In the genomic region with DNA sequence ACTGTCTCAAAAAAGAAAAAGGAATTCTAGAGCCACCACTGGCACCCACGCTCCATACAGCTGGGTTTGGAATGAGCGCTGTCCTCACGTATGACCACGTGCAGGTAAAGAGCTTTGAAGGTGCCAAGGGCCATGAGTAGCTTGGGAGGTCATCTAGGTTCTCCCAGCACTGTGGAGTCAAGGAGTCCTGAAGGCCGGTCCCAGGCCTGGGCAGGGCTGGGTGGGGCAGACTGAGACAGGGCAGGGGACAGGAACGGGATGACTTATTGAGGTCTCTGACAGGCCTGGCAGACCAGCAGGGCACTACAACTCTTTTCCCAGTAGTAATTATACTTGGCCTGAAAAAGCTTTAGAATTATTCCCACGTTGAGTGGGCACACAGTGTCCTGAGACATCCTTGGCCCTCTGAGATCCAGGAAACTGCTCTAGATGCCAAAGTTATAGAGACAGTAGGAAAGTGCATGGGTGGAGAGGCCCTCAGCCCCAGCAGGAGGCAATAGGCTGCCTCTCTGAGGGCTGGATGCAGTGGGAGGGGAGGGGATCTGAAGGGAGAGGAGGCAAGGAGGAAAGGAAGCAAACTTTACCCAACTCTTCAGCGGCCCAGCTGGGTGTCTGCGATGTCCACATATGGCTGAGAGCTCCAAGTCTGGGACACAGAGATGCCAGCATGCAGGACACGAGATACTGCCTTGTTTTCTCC, we compare ENCODE assay signal across 26 cellular contexts. TPM values are rescaled to one million over a fixed set of nuclear protein-coding genes. Genes with fewer than 3 reads are reported as not detected.
DNase-seq lines count a peak whose midpoint lies in the region; ATAC-seq and TF ChIP-seq lines count a peak whose summit lies in the region.
"Had no signal": no experiment of that assay in that cellular context is flagged by ENCODE, and none has a peak within 500 bp of the region (broad histone marks: within the 10 kb centered on the region; RNA-seq: fewer than 3 reads in every experiment).

No MANE protein-coding gene starts in this region.

- no peak for TF ChIP-seq EP300 in transverse colon (IDR thresholded peaks at IDR 0.05; ENCODE audit: low read depth)

- peaks cover 42% of the 10 kb centered on the region for H3K27me3 Mint-ChIP-seq in activated CD8-positive, alpha-beta memory T cell treated with anti-CD3 and anti-CD28 coated beads, Interleukin-2, amount 10 ng/mL, durations not matched to agents 7 days and 5 days

- H3K27ac ChIP-seq in brain microvascular endothelial cell (no peak overlapping the region), transverse colon (peak overlapping the region in 1 of 4 donors; percentile 34)
- H3K27ac ChIP-seq: C4-2B, stomach, VCaP had no signal

- peaks cover 0 to 16% (median 10%) of the 10 kb centered on the region in 4 donors for H3K4me1 ChIP-seq in transverse colon

- H3K4me3 Mint-ChIP-seq in activated CD8-positive, alpha-beta memory T cell treated with anti-CD3 and anti-CD28 coated beads, Interleukin-2, amount 10 ng/mL, durations not matched to agents 7 days and 5 days: no peak overlapping the region
- H3K4me3 Mint-ChIP-seq: activated CD4-positive, alpha-beta T cell treated with anti-CD3 and anti-CD28 coated beads, Interleukin-2, amount 10 ng/mL, durations not matched to agents 24 days and 14 days; memory B cell; type B pancreatic cell had no signal

- ATAC-seq in Right ventricle myocardium inferior: peak; percentile 45
- no peak for ATAC-seq in Right ventricle myocardium superior (ENCODE audit: poor library complexity)
- ATAC-seq in left cardiac atrium: peak in 1 of 2 donors; percentile 42
- no peak for ATAC-seq in activated CD8-positive, alpha-beta memory T cell treated with anti-CD3 and anti-CD28 coated beads, Interleukin-2, amount 10 ng/mL, durations not matched to agents 7 days and 5 days
- ATAC-seq in HG03571 (IDR thresholded peaks at IDR 0.05; ENCODE audit: unreplicated experiment): no peak
- ATAC-seq in GM21529 (IDR thresholded peaks at IDR 0.05; ENCODE audit: unreplicated experiment): no peak

- TF ChIP-seq CTCF in brain microvascular endothelial cell (IDR thresholded peaks at IDR 0.05; ENCODE audit: low read depth, low read length, missing control alignments): peak; percentile 32
- TF ChIP-seq CTCF in transverse colon (IDR thresholded peaks at IDR 0.05): no peak

- intact Hi-C loops in Right ventricle myocardium inferior (cut with DNase I): no loop called here
- intact Hi-C loops in Right ventricle myocardium superior (cut with DNase I): loop anchor here (5.0 kb wide), 1 partner anchor 45 kb away; a partner anchor contains a TSS
- intact Hi-C loops in left cardiac atrium (cut with DNase I): no loop called here
- intact Hi-C loops in transverse colon (cut with DNase I; ENCODE audit: low total_unique reads): no loop called here

- DNase-seq in Right ventricle myocardium inferior (ENCODE audit: missing footprints) (no peak), Right ventricle myocardium superior (no peak), brain microvascular endothelial cell (no peak), left cardiac atrium (peak; percentile 34), transverse colon (peak; percentile 40)
- no peak for DNase-seq in activated CD8-positive, alpha-beta memory T cell treated with anti-CD3 and anti-CD28 coated beads, Interleukin-2, amount 10 ng/mL, durations not matched to agents 7 days and 5 days
- DNase-seq: activated CD4-positive, alpha-beta T cell treated with anti-CD3 and anti-CD28 coated beads, Interleukin-2, amount 10 ng/mL, durations not matched to agents 24 days and 14 days; DMS 273 treated with DMSO at 0.1 percent for 48 hours; effector CD8-positive, alpha-beta T cell; esophagus squamous epithelium; glutamatergic neuron; NCI-H1417 treated with DMSO at 0.1 percent for 48 hours; NCI-H524 treated with DMSO at 0.1 percent for 48 hours; retina; SK-N-SH; stomach; T-helper 2 cell had no signal

- in situ Hi-C loops in brain microvascular endothelial cell (cut with HindIII; ENCODE audit: low pct_ligation_motif_present, low sequenced_read_pairs): no loop called here
- in situ Hi-C loops in transverse colon (cut with MboI; ENCODE audit: low pct_ligation_motif_present in 1 of 4, low pct_unique_long_range_greater_than_20kb in 1 of 4, low sequenced_read_pairs in 3 of 4): no loop called here

- no peak for TF ChIP-seq POLR2A in transverse colon (IDR thresholded peaks at IDR 0.05)

- H3K36me3 Mint-ChIP-seq in activated CD8-positive, alpha-beta memory T cell treated with anti-CD3 and anti-CD28 coated beads, Interleukin-2, amount 10 ng/mL, durations not matched to agents 7 days and 5 days: no peaks in the 10 kb centered on the region
- H3K36me3 Mint-ChIP-seq: memory B cell, type B pancreatic cell had no signal

- CTCF ChIA-PET in activated CD8-positive, alpha-beta memory T cell treated with anti-CD3 and anti-CD28 coated beads, Interleukin-2, amount 10 ng/mL, durations not matched to agents 7 days and 5 days (lab: Charles Lee): interaction anchor here (1.0 kb wide), 1 partner anchor 11 kb away, joined by 3 read pairs; no protein-coding TSS in a partner anchor

- no peaks in the 10 kb centered on the region for H3K27me3 ChIP-seq in brain microvascular endothelial cell (replicated peaks)
- peaks cover 33% of the 10 kb centered on the region for H3K27me3 ChIP-seq in transverse colon

- H3K4me3 ChIP-seq in brain microvascular endothelial cell (ENCODE audit: low read depth, low read length) (no peak overlapping the region), transverse colon (no peak overlapping the region)
- H3K4me3 ChIP-seq: esophagus squamous epithelium, stomach had no signal

- no peaks in the 10 kb centered on the region for H3K4me1 Mint-ChIP-seq in activated CD8-positive, alpha-beta memory T cell treated with anti-CD3 and anti-CD28 coated beads, Interleukin-2, amount 10 ng/mL, durations not matched to agents 7 days and 5 days

- H3K36me3 ChIP-seq in brain microvascular endothelial cell (replicated peaks) (no peaks in the 10 kb centered on the region), transverse colon (no peaks in the 10 kb centered on the region)
- H3K36me3 ChIP-seq: esophagus squamous epithelium, stomach had no signal

- no peaks in the 10 kb centered on the region for H3K9me3 Mint-ChIP-seq in activated CD8-positive, alpha-beta memory T cell treated with anti-CD3 and anti-CD28 coated beads, Interleukin-2, amount 10 ng/mL, durations not matched to agents 7 days and 5 days (ENCODE audit: low read depth)
- H3K9me3 Mint-ChIP-seq: activated CD4-positive, alpha-beta T cell treated with anti-CD3 and anti-CD28 coated beads, Interleukin-2, amount 10 ng/mL, durations not matched to agents 24 days and 14 days; activated T-helper 2 cell treated with anti-CD3 and anti-CD28 coated beads, Interferon-gamma antibody, Interleukin-2, Interleukin-4, amounts not matched to agents 10 μg/mL and 5 μg/mL and 100 μg/mL, durations not matched to agents 14 hours and 24 hours and 36 hours; memory B cell; type B pancreatic cell had no signal

- H3K27ac Mint-ChIP-seq in activated CD8-positive, alpha-beta memory T cell treated with anti-CD3 and anti-CD28 coated beads, Interleukin-2, amount 10 ng/mL, durations not matched to agents 7 days and 5 days: no peak overlapping the region
- H3K27ac Mint-ChIP-seq: activated CD4-positive, alpha-beta T cell treated with anti-CD3 and anti-CD28 coated beads, Interleukin-2, amount 10 ng/mL, durations not matched to agents 24 days and 14 days; activated T-helper 2 cell treated with anti-CD3 and anti-CD28 coated beads, Interferon-gamma antibody, Interleukin-2, Interleukin-4, amounts not matched to agents 10 μg/mL and 5 μg/mL and 100 μg/mL, durations not matched to agents 14 hours and 24 hours and 36 hours; memory B cell; type B pancreatic cell had no signal

- 55% methylated on average over 8 of the region's 10 CpGs; no CpG with 5 or more reads in 1 of the 2 donors for WGBS in transverse colon (ENCODE audit: low coverage in 1 of 2), 2 donors

- no peaks in the 10 kb centered on the region for H3K9me3 ChIP-seq in transverse colon
- H3K9me3 ChIP-seq: SK-N-SH, stomach had no signal

RNA-seq across cellular contexts. Expression of a gene that starts 1.8 kb away (rescaled TPM):
- total RNA-seq in Right ventricle myocardium inferior (3.2 TPM), Right ventricle myocardium superior (3.5 TPM), left cardiac atrium (1 to 10 TPM; 2.4 to 6.5 TPM), transverse colon (10 to 100 TPM in 3 of 4 donors, not detected in 1; 39.7 to 50.5 (median 43.1) TPM)
- total RNA-seq in activated CD8-positive, alpha-beta memory T cell treated with anti-CD3 and anti-CD28 coated beads, Interleukin-2, amount 10 ng/mL, durations not matched to agents 7 days and 5 days: not detected
- total RNA-seq: activated CD4-positive, alpha-beta T cell treated with anti-CD3 and anti-CD28 coated beads, Interleukin-2, amount 10 ng/mL, durations not matched to agents 24 days and 14 days; activated T-helper 2 cell treated with anti-CD3 and anti-CD28 coated beads, Interferon-gamma antibody, Interleukin-2, Interleukin-4, amounts not matched to agents 10 μg/mL and 5 μg/mL and 100 μg/mL, durations not matched to agents 14 hours and 24 hours and 36 hours; chondrocyte had no signal

RNA-seq across cellular contexts. Expression of a gene that starts 34.7 kb away (rescaled TPM):
- total RNA-seq in Right ventricle myocardium inferior (4.5 TPM), Right ventricle myocardium superior (3.0 TPM), left cardiac atrium (1 to 10 TPM; 1.6 to 3.3 TPM), transverse colon (not detected)
- total RNA-seq in activated CD8-positive, alpha-beta memory T cell treated with anti-CD3 and anti-CD28 coated beads, Interleukin-2, amount 10 ng/mL, durations not matched to agents 7 days and 5 days: not detected
- total RNA-seq: activated CD4-positive, alpha-beta T cell treated with anti-CD3 and anti-CD28 coated beads, Interleukin-2, amount 10 ng/mL, durations not matched to agents 24 days and 14 days; activated T-helper 2 cell treated with anti-CD3 and anti-CD28 coated beads, Interferon-gamma antibody, Interleukin-2, Interleukin-4, amounts not matched to agents 10 μg/mL and 5 μg/mL and 100 μg/mL, durations not matched to agents 14 hours and 24 hours and 36 hours; RPMI7951; stomach had no signal

RNA-seq across cellular contexts. Expression of a gene that starts 46.2 kb away (rescaled TPM):
- total RNA-seq in Right ventricle myocardium inferior: 288 TPM
- total RNA-seq in Right ventricle myocardium superior: 288 TPM
- 100 to 1,000 TPM; 126 to 149 TPM for total RNA-seq in left cardiac atrium
- total RNA-seq in transverse colon: 100 to 1,000 TPM; 122 to 235 (median 192) TPM
- total RNA-seq in activated CD8-positive, alpha-beta memory T cell treated with anti-CD3 and anti-CD28 coated beads, Interleukin-2, amount 10 ng/mL, durations not matched to agents 7 days and 5 days: 1 to 10 TPM; 3.7 to 5.3 TPM

Comparison
In these comparisons a context has a peak if more than half of its experiments do, and no peak if none do; other contexts are left out.
1. DNase-seq: peak in left cardiac atrium (single experiment) and transverse colon (single experiment); none in Right ventricle myocardium inferior (single experiment), Right ventricle myocardium superior (single experiment), brain microvascular endothelial cell (single experiment) and activated CD8-positive, alpha-beta memory T cell treated with anti-CD3 and anti-CD28 coated beads, Interleukin-2, amount 10 ng/mL, durations not matched to agents 7 days and 5 days (single experiment).
2. RNA of a gene that starts 46.2 kb away (total RNA-seq): 288 TPM in Right ventricle myocardium inferior (single experiment), 288 TPM in Right ventricle myocardium superior (single experiment), 122 to 235 TPM in transverse colon and 126 to 149 TPM in left cardiac atrium; 3.7 to 5.3 TPM in activated CD8-positive, alpha-beta memory T cell treated with anti-CD3 and anti-CD28 coated beads, Interleukin-2, amount 10 ng/mL, durations not matched to agents 7 days and 5 days; every median in the first group is over 10 times any median in the second.